In the genomic region with DNA sequence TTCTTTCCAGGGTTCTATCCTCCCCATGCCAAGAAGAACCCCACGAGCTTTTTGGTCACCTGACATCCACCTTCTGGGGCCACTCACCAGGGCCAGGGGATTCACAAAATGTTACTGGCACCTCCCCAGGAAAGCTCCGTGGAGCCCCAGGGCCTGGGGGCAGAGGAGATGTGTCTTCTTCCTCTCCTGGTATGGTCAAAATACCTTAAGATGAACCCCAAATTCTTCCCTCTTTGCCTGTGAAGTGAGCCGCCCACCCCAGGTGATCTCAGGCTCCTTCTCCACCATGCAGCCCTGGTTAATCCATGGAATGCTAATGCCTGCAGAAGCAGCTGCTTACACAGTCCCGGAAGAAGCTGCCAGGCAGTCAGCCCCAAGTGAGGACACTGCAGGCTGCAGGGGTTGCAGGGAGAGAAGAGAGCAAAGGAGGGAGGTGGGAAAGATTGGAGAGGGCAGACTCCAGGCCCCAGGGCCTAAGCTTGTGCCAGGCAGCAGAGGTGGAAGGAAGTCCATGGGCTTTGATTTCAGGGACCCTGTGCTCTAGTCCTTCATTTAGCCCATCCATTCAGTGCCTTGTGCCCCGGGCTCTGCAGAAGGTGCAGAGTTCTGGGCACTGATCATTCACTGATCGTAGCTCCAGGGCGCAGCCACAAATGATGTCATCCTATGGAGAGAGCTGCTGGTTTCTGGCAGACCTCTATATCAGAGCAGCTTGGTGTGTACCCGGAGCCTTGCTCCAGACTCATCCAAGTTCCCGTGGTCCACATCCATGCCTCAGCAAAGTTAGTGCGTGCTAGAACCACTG, we compare ENCODE assay signal across 26 cellular contexts.
DNase-seq lines count a peak whose midpoint lies in the region; ATAC-seq, FAIRE-seq and TF ChIP-seq lines count a peak whose summit lies in the region.
"Had no signal": no experiment of that assay in that cellular context is flagged by ENCODE, and none has a peak within 500 bp of the region (broad histone marks: within the 10 kb centered on the region; RNA-seq: fewer than 3 reads in every experiment).

No MANE protein-coding gene starts in this region.

- H3K27ac ChIP-seq in HepG2 (ENCODE audit: extremely low read length, insufficient read depth, low read length): no peak overlapping the region
- H3K27ac ChIP-seq: 22Rv1, GM23248, KMS-11, SJSA1 had no signal

- TF ChIP-seq RAD21 in HepG2 (CRISPR knock-in tag; IDR thresholded peaks at IDR 0.05): no peak

- no peak for TF ChIP-seq POLR2A in HepG2 (IDR thresholded peaks at IDR 0.05; ENCODE audit: insufficient read depth in 1 of 2, low read depth in 2 of 2, low read length in 2 of 2)

- no peaks in the 10 kb centered on the region for H4K20me1 ChIP-seq in HepG2 (ENCODE audit: insufficient read depth, low read length)

- in situ Hi-C loops in HepG2 (cut with HindIII; ENCODE audit: extremely low pct_ligation_motif_present, low pct_unique_long_range_greater_than_20kb): no loop called here

- POLR2A ChIA-PET in HepG2 (lab: Yijun Ruan, JAX): no interaction called here

- DNase-seq in DMS53 (lab: John Stamatoyannopoulos, UW): peak; percentile 38
- DNase-seq in DMS53 treated with DMSO at 0.1 percent for 48 hours (lab: John Stamatoyannopoulos, UW; ENCODE audit: unreplicated experiment): no peak
- peak; percentile 43 for DNase-seq in NCI-H69 (lab: John Stamatoyannopoulos, UW)
- no peak for DNase-seq in HepG2 (ENCODE audit: low spot score)
- no peak for DNase-seq in NCI-H446 (lab: John Stamatoyannopoulos, UW)
- DNase-seq in NCI-H187 treated with DMSO at 0.1 percent for 48 hours (lab: John Stamatoyannopoulos, UW): no peak
- no peak for DNase-seq in T1000 (lab: John Stamatoyannopoulos, UW)
- DNase-seq in effector CD8-positive, alpha-beta T cell (lab: John Stamatoyannopoulos, UW): no peak
- DNase-seq: CD8-positive, alpha-beta memory T cell; DMS 273 treated with DMSO at 0.1 percent for 48 hours; DND-41; GM23248; IMR-90; MM.1S; NCI-H1694 treated with DMSO at 0.1 percent for 48 hours; NCI-H2081 treated with DMSO at 0.1 percent for 48 hours; NCI-H2171 treated with DMSO at 0.1 percent for 48 hours; NCI-H345; NCI-H524; Right ventricle myocardium superior; RPMI8226 had no signal

- intact Hi-C loops in HepG2 (cut with micrococcal nuclease; ENCODE audit: unreplicated experiment): no loop called here

- H3K36me3 ChIP-seq in HepG2 (replicated peaks in 1 of 2; ENCODE audit: control insufficient read depth in 1 of 2, insufficient read depth in 2 of 2, low read length in 2 of 2): no peaks in the 10 kb centered on the region
- H3K36me3 ChIP-seq: HAP-1, SJSA1 had no signal

- FAIRE-seq in HepG2 (lab: Jason Lieb, UNC): no peak
- FAIRE-seq: GM18507 had no signal

- peaks cover 3 to 43% of the 10 kb centered on the region in 2 experiments; a peak in 2 of 5 replicates for H3K27me3 ChIP-seq in HepG2 (ENCODE audit: control insufficient read depth in 1 of 2, insufficient read depth in 2 of 2, low read length in 2 of 2)
- H3K27me3 ChIP-seq: SJSA1 had no signal

- WGBS in HepG2 (ENCODE audit: low lambda C conversion rate): 5% methylated on average over 6 of the region's 10 CpGs

- H3K4me1 ChIP-seq in HepG2 (ENCODE audit: insufficient read depth, low read length): no peaks in the 10 kb centered on the region
- H3K4me1 ChIP-seq: HAP-1, SJSA1 had no signal

- H3K79me2 ChIP-seq in HepG2 (ENCODE audit: insufficient read depth, low read length): no peaks in the 10 kb centered on the region

- no TSS peak for BruUV-seq in HepG2 (replicated peaks; lab: Mats Ljungman, UMichigan)

- TF ChIP-seq CTCF in HepG2 (CRISPR knock-in tag; IDR thresholded peaks at IDR 0.05): no peak

- no peaks in the 10 kb centered on the region for H3K9me3 ChIP-seq in HepG2 (ENCODE audit: low read length)
- H3K9me3 ChIP-seq: HAP-1, SJSA1 had no signal

- CTCF ChIA-PET in HepG2 (lab: Yijun Ruan, JAX; ENCODE audit: low intra/inter-chr PET ratio, low total read pairs): no interaction called here

- no peak for TF ChIP-seq EP300 in HepG2 (IDR thresholded peaks at IDR 0.05; ENCODE audit: low read depth in 2 of 2, low read length in 2 of 2)
- TF ChIP-seq EP300 in HepG2 (CRISPR knock-in tag; IDR thresholded peaks at IDR 0.05; ENCODE audit: borderline replicate concordance): no peak

- no peak overlapping the region for H3K4me3 ChIP-seq in HepG2 (replicated peaks in 1 of 3; ENCODE audit: insufficient read depth in 1 of 3, low read depth in 2 of 3, low read length in 3 of 3)
- H3K4me3 ChIP-seq: GM23248, HAP-1, SJSA1 had no signal

- ATAC-seq in HepG2: no peak

- H3K9ac ChIP-seq in HepG2 (ENCODE audit: insufficient read depth, low read depth, low read length): no peak overlapping the region
- H3K9ac ChIP-seq: GM23248, KMS-11 had no signal

- no peak overlapping the region for H2AFZ ChIP-seq in HepG2 (ENCODE audit: low read length)
- H2AFZ ChIP-seq: GM23248 had no signal

- H3K4me2 ChIP-seq in HepG2 (ENCODE audit: low read depth, low read length): no peak overlapping the region
- H3K4me2 ChIP-seq: KMS-11 had no signal

TF ChIP-seq in HepG2, 621 proteins besides CTCF, POLR2A, EP300 and RAD21:
- TF ChIP-seq RARG (CRISPR knock-in tag; IDR thresholded peaks at IDR 0.05; ENCODE audit: low read depth) (no peak), ATF7 (IDR thresholded peaks at IDR 0.05) (peak; percentile 55; the same call in 1 of the 2 replicates), ATF7 (CRISPR knock-in tag; IDR thresholded peaks at IDR 0.05) (no peak), NR2F1 (CRISPR knock-in tag; IDR thresholded peaks at IDR 0.05) (no peak), ZNF484 (CRISPR knock-in tag; IDR thresholded peaks at IDR 0.05; ENCODE audit: borderline replicate concordance, low read depth) (no peak), SNAPC2 (CRISPR knock-in tag; IDR thresholded peaks at IDR 0.05) (no peak)

Comparison
In these comparisons a context has a peak if more than half of its experiments do, and no peak if none do; other contexts are left out.
1. DNase-seq: peak in DMS53 (single experiment) and NCI-H69 (single experiment); none in DMS53 treated with DMSO at 0.1 percent for 48 hours (single experiment), HepG2 (single experiment), NCI-H446 (0 of 2), NCI-H187 treated with DMSO at 0.1 percent for 48 hours (single experiment), T1000 (single experiment) and effector CD8-positive, alpha-beta T cell (single experiment).